8 cellular contexts compared by ENCODE assay signal in genomic region chr19:27793128-27793643, GRCh38.
DNase-seq lines count a peak whose midpoint lies in the region; ATAC-seq, FAIRE-seq and TF ChIP-seq lines count a peak whose summit lies in the region.

No MANE protein-coding gene starts in this region.

- H3K27ac ChIP-seq in kidney (ENCODE audit: low read depth in 2 of 2, low read length in 2 of 2) = peak overlapping the region; percentile 82 to 93

- no peak for TF ChIP-seq CTCF in bronchial epithelial cell (IDR thresholded peaks at IDR 0.05; ENCODE audit: insufficient read depth, low read length, severe bottlenecking)
- no peak for TF ChIP-seq CTCF in kidney (IDR thresholded peaks at IDR 0.05; ENCODE audit: borderline replicate concordance, extremely low read depth, insufficient read depth)

- peak overlapping the region; percentile 11 to 75 for H3K9ac ChIP-seq in kidney (ENCODE audit: low read length in 2 of 2)

- no peaks in the 10 kb centered on the region for H3K9me3 ChIP-seq in kidney (ENCODE audit: control insufficient read depth in 1 of 2, low read length in 2 of 2)

- no peaks in the 10 kb centered on the region for H3K27me3 ChIP-seq in bronchial epithelial cell (ENCODE audit: control insufficient read depth, insufficient read depth, low read length)

- FAIRE-seq in bronchial epithelial cell (lab: Jason Lieb, UNC) (no peak), kidney (lab: Jason Lieb, UNC) (no peak)

- peak overlapping the region; percentile 99 for H3K4me3 ChIP-seq in bronchial epithelial cell (ENCODE audit: low read depth, low read length)
- H3K4me3 ChIP-seq in kidney (ENCODE audit: low read length in 2 of 2) = peak overlapping the region; percentile 99 to 100

- peaks cover 5 to 10% of the 10 kb centered on the region in 2 donors for H3K4me1 ChIP-seq in kidney (ENCODE audit: control insufficient read depth in 1 of 2, insufficient read depth in 1 of 2, low read depth in 1 of 2, low read length in 2 of 2)

- ATAC-seq in GM18508 (IDR thresholded peaks at IDR 0.05; ENCODE audit: insufficient read depth, unreplicated experiment) (peak; percentile 51), HG02973 (IDR thresholded peaks at IDR 0.05; ENCODE audit: unreplicated experiment) (peak; percentile 52)

- H3K36me3 ChIP-seq in bronchial epithelial cell (ENCODE audit: control insufficient read depth, insufficient read depth, low read length) (peaks cover 1% of the 10 kb centered on the region), kidney (ENCODE audit: control insufficient read depth in 1 of 2, insufficient read depth in 2 of 2, low read length in 2 of 2) (no peaks in the 10 kb centered on the region)

- DNase-seq in A172 (ENCODE audit: low spot score) (peak; percentile 94), NCI-H187 (lab: John Stamatoyannopoulos, UW) (peak; percentile 56 to 75), T1000 (lab: John Stamatoyannopoulos, UW) (peak; percentile 60), bronchial epithelial cell (ENCODE audit: low read depth) (peak; percentile 81), kidney (peak; percentile 91)
- DNase-seq in stimulated activated CD4-positive, alpha-beta T cell treated with anti-CD3 and anti-CD28 coated beads, Interleukin-2, amount 100 ng/mL, for 4 hours (ENCODE audit: low read depth) = peak; percentile 67

- intact Hi-C loops in kidney (cut with DNase I) = no loop called here

Comparison
In these comparisons a context has a peak if more than half of its experiments do, and no peak if none do; other contexts are left out.
1. Peak in every context shown above with its lines: DNase-seq, ATAC-seq, H3K4me3 ChIP-seq and H3K27ac ChIP-seq.